Comparison of ENCODE assay signal across 24 cellular contexts in genomic region chr7:122864016-122864415, GRCh38. TPM values are rescaled to one million over a fixed set of nuclear protein-coding genes. Genes with fewer than 3 reads are reported as not detected.
"Had no signal": no experiment of that assay in that cellular context is flagged by ENCODE, and none has a peak within 500 bp of the region (broad histone marks: within the 10 kb centered on the region; RNA-seq: fewer than 3 reads in every experiment).

No MANE protein-coding gene starts in this region.

- DNase-seq: cortex of kidney; dorsolateral prefrontal cortex; effector CD4-positive, alpha-beta T cell; head of caudate nucleus; left cardiac atrium; left lung; mesenchymal stem cell; naive thymus-derived CD8-positive, alpha-beta T cell; nephron progenitor cell; nucleus accumbens; ovary; posterior cingulate gyrus; retina; right lobe of liver; stimulated activated CD4-positive, alpha-beta T cell treated with anti-CD3 and anti-CD28 coated beads, Interleukin-12 subunit alpha, Interleukin-12 subunit beta, amount 100 ng/mL, for 4 hours; stimulated activated CD4-positive, alpha-beta T cell treated with anti-CD3 and anti-CD28 coated beads, Interleukin-1b, Interleukin-23, amount 100 ng/mL, for 48 hours; stimulated activated CD4-positive, alpha-beta T cell treated with anti-CD3 and anti-CD28 coated beads, Interleukin-4, amount 100 ng/mL, for 1 hour; stimulated activated CD8-positive, alpha-beta memory T cell treated with anti-CD3 and anti-CD28 coated beads, Interleukin-4, amount 100 ng/mL, for 48 hours; stimulated activated naive CD4-positive, alpha-beta T cell; stimulated activated naive CD8-positive, alpha-beta T cell treated with anti-CD3 and anti-CD28 coated beads, Interleukin-15, amount 100 ng/mL, for 72 hours; thyroid gland; trophoblast cell had no signal

- H3K4me1 ChIP-seq: left lung, right lobe of liver, thyroid gland, vagina had no signal

- H3K27ac ChIP-seq: dorsolateral prefrontal cortex, left lung, ovary, right lobe of liver, thyroid gland, vagina had no signal

- H3K27me3 ChIP-seq: dorsolateral prefrontal cortex, left lung, ovary, right lobe of liver, thyroid gland, vagina had no signal

- H3K9me3 ChIP-seq: ovary, right lobe of liver, thyroid gland had no signal

- H3K4me3 ChIP-seq: dorsolateral prefrontal cortex, left lung, ovary, right lobe of liver, smooth muscle cell, thyroid gland, vagina had no signal

- H3K4me2 ChIP-seq: smooth muscle cell had no signal

- H3K36me3 ChIP-seq: left lung, ovary, right lobe of liver, thyroid gland, vagina had no signal

RNA-seq across cellular contexts. Expression of gene CADPS2, which starts 22.2 kb away (rescaled TPM):
- total RNA-seq: naive thymus-derived CD8-positive, alpha-beta T cell had no signal
- polyA plus RNA-seq: naive thymus-derived CD8-positive, alpha-beta T cell had no signal
